Comparison of ENCODE assay signal across 13 cellular contexts in genomic region chr1:230861489-230861888, GRCh38. TPM values are rescaled to one million over a fixed set of nuclear protein-coding genes. Genes with fewer than 3 reads are reported as not detected.
DNase-seq lines count a peak whose midpoint lies in the region; ATAC-seq and TF ChIP-seq lines count a peak whose summit lies in the region.
"Had no signal": no experiment of that assay in that cellular context is flagged by ENCODE, and none has a peak within 500 bp of the region (broad histone marks: within the 10 kb centered on the region; RNA-seq: fewer than 3 reads in every experiment).

No MANE protein-coding gene starts in this region.

- peaks cover 86% of the 10 kb centered on the region for H4K20me1 ChIP-seq in smooth muscle cell (ENCODE audit: low read depth)

- H3K4me3 Mint-ChIP-seq in chondrocyte (ENCODE audit: unreplicated experiment) = peak overlapping the region; percentile 3
- no peak overlapping the region for H3K4me3 Mint-ChIP-seq in type B pancreatic cell
- H3K4me3 Mint-ChIP-seq: activated naive CD4-positive, alpha-beta T cell treated with anti-CD3 and anti-CD28 coated beads, Interleukin-2, amount 10 ng/mL, durations not matched to agents 7 days and 5 days had no signal

- no peaks in the 10 kb centered on the region for H3K9me3 ChIP-seq in cardiac muscle cell (ENCODE audit: low read depth)
- no peaks in the 10 kb centered on the region for H3K9me3 ChIP-seq in smooth muscle cell (replicated peaks; ENCODE audit: low read depth)
- H3K9me3 ChIP-seq: suprapubic skin had no signal

- H3K9ac ChIP-seq in smooth muscle cell (ENCODE audit: low read depth) = no peak overlapping the region

- WGBS in smooth muscle cell (ENCODE audit: low lambda C conversion rate) = 96% methylated on average over 13 of the region's 13 CpGs

- no peak overlapping the region for H3K27ac ChIP-seq in cardiac muscle cell
- no peak overlapping the region for H3K27ac ChIP-seq in smooth muscle cell (ENCODE audit: low read depth)
- H3K27ac ChIP-seq: suprapubic skin had no signal

- H3K9me3 Mint-ChIP-seq in chondrocyte (ENCODE audit: low read depth) (no peaks in the 10 kb centered on the region), type B pancreatic cell (no peaks in the 10 kb centered on the region)
- H3K9me3 Mint-ChIP-seq: activated naive CD4-positive, alpha-beta T cell treated with anti-CD3 and anti-CD28 coated beads, Interleukin-2, amount 10 ng/mL, durations not matched to agents 7 days and 5 days had no signal

- intact Hi-C loops in Right ventricle myocardium inferior (cut with DNase I) = no loop called here

- H3K27me3 Mint-ChIP-seq in chondrocyte (ENCODE audit: low read depth) = no peaks in the 10 kb centered on the region
- H3K27me3 Mint-ChIP-seq in type B pancreatic cell = no peaks in the 10 kb centered on the region
- H3K27me3 Mint-ChIP-seq: activated naive CD4-positive, alpha-beta T cell treated with anti-CD3 and anti-CD28 coated beads, Interleukin-2, amount 10 ng/mL, durations not matched to agents 7 days and 5 days had no signal

- H3K4me1 ChIP-seq in cardiac muscle cell (ENCODE audit: low read depth) = peaks cover 26% of the 10 kb centered on the region
- H3K4me1 ChIP-seq in smooth muscle cell (ENCODE audit: low read depth) = peaks cover 48% of the 10 kb centered on the region

- no peak overlapping the region for H3K4me2 ChIP-seq in smooth muscle cell

- H2AFZ ChIP-seq in smooth muscle cell (ENCODE audit: low read depth) = no peak overlapping the region

- H3K4me3 ChIP-seq in cardiac muscle cell (no peak overlapping the region), smooth muscle cell (no peak overlapping the region)
- H3K4me3 ChIP-seq: suprapubic skin had no signal

- H3K27ac Mint-ChIP-seq in chondrocyte (ENCODE audit: unreplicated experiment) (peak overlapping the region; percentile 73), type B pancreatic cell (no peak overlapping the region)
- H3K27ac Mint-ChIP-seq: activated naive CD4-positive, alpha-beta T cell treated with anti-CD3 and anti-CD28 coated beads, Interleukin-2, amount 10 ng/mL, durations not matched to agents 7 days and 5 days had no signal

- H3K36me3 Mint-ChIP-seq in chondrocyte (ENCODE audit: low read depth) = peaks cover 46% of the 10 kb centered on the region
- H3K36me3 Mint-ChIP-seq in type B pancreatic cell = peaks cover 29% of the 10 kb centered on the region
- H3K36me3 Mint-ChIP-seq: activated naive CD4-positive, alpha-beta T cell treated with anti-CD3 and anti-CD28 coated beads, Interleukin-2, amount 10 ng/mL, durations not matched to agents 7 days and 5 days had no signal

- H3F3A ChIP-seq in smooth muscle cell (ENCODE audit: low read depth) = peaks cover 31% of the 10 kb centered on the region

- H3K4me1 Mint-ChIP-seq in chondrocyte (ENCODE audit: low read depth) (peaks cover 96% of the 10 kb centered on the region), type B pancreatic cell (ENCODE audit: unreplicated experiment) (peaks cover 52% of the 10 kb centered on the region)

- peaks cover 83% of the 10 kb centered on the region for H3K79me2 ChIP-seq in smooth muscle cell (ENCODE audit: low read depth)

- TF ChIP-seq CTCF in cardiac muscle cell (IDR thresholded peaks at IDR 0.05; ENCODE audit: low read depth, low read length) = peak; percentile 5
- TF ChIP-seq CTCF in chondrocyte (IDR thresholded peaks at IDR 0.05) = peak; percentile 54
- TF ChIP-seq CTCF in type B pancreatic cell (conservative IDR thresholded peaks at IDR 0.05) = peak; percentile 30
- no peak for TF ChIP-seq CTCF in smooth muscle cell (IDR thresholded peaks at IDR 0.05; ENCODE audit: borderline replicate concordance, insufficient read depth, poor library complexity, severe bottlenecking)

- H3K27me3 ChIP-seq in cardiac muscle cell (no peaks in the 10 kb centered on the region), smooth muscle cell (ENCODE audit: low read depth) (no peaks in the 10 kb centered on the region)
- H3K27me3 ChIP-seq: suprapubic skin had no signal

- no peak for ATAC-seq in Right ventricle myocardium inferior

- no peak for DNase-seq in cardiac muscle cell (ENCODE audit: low read depth in 1 of 2, low spot score in 1 of 2)
- no peak for DNase-seq in Right ventricle myocardium inferior (ENCODE audit: missing footprints)
- DNase-seq in chondrocyte (ENCODE audit: low spot score) = no peak
- peak; percentile 4 for DNase-seq in medulla oblongata (ENCODE audit: extremely low spot score)
- no peak for DNase-seq in type B pancreatic cell (ENCODE audit: extremely low spot score, unreplicated experiment)
- DNase-seq in smooth muscle cell (lab: John Stamatoyannopoulos, UW; ENCODE audit: unreplicated experiment) = no peak
- DNase-seq in DMS153 (lab: John Stamatoyannopoulos, UW) = no peak
- no peak for DNase-seq in mucosa of gallbladder (ENCODE audit: low spot score)
- DNase-seq: activated naive CD4-positive, alpha-beta T cell treated with anti-CD3 and anti-CD28 coated beads, Interleukin-2, amount 10 ng/mL, durations not matched to agents 7 days and 5 days; KG1; NCI-H2029; NCI-H69 had no signal

- H3K36me3 ChIP-seq in cardiac muscle cell = no peaks in the 10 kb centered on the region
- no peaks in the 10 kb centered on the region for H3K36me3 ChIP-seq in smooth muscle cell (ENCODE audit: low read depth)
- H3K36me3 ChIP-seq: suprapubic skin had no signal

RNA-seq across cellular contexts. Expression of gene C1orf198, which starts 6.8 kb away (rescaled TPM):
- total RNA-seq in cardiac muscle cell (67.6 and 68.8 TPM in 2 replicates), Right ventricle myocardium inferior (46.0 TPM), chondrocyte (474 to 505 TPM (median 492 TPM) in 3 replicates), type B pancreatic cell (ENCODE audit: low replicate concordance) (42.1 and 62.5 TPM in 2 replicates), smooth muscle cell (77.5 and 92.5 TPM in 2 replicates), mucosa of gallbladder (152 TPM)
- polyA plus RNA-seq in cardiac muscle cell (54.7 and 59.0 TPM in 2 replicates), smooth muscle cell (59.4 and 67.7 TPM in 2 replicates)
